Comparison of ENCODE assay signal across 15 cellular contexts in the genomic region with DNA sequence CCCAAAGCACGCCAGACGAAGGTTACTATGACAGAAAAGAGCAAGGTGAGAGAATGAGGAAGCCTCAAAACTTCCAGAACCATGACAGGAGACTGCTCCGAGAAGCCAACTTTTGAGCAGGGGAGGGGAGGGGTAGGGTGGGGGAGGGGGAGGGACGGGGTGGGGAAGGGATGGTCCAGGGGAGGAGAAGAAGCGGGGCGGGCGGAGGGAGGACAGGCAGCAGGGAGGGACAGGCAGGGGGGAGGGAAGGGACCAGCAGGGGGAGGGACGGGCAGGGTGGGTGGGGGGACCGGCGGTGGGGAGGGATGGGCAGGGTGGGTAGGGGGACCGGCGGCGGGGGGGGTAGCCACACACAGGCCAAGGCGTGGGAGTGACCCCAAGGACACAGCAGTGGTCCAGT. TPM values are rescaled to one million over a fixed set of nuclear protein-coding genes. Genes with fewer than 3 reads are reported as not detected.
DNase-seq lines count a peak whose midpoint lies in the region; ATAC-seq and TF ChIP-seq lines count a peak whose summit lies in the region.
"Had no signal": no experiment of that assay in that cellular context is flagged by ENCODE, and none has a peak within 500 bp of the region (broad histone marks: within the 10 kb centered on the region; RNA-seq: fewer than 3 reads in every experiment).

No MANE protein-coding gene starts in this region.

- no peak for ATAC-seq in GM23338
- ATAC-seq in activated naive CD8-positive, alpha-beta T cell treated with anti-CD3 and anti-CD28 coated beads, Interleukin-2, amount 50 U/mL, for 24 hours: no peak
- ATAC-seq in natural killer cell treated with Interleukin-12 subunit alpha and Interleukin-12 subunit beta and Interleukin-15 and Interleukin-18, amount 100 ng/mL, for 72 hours: no peak
- ATAC-seq in GM18511 (IDR thresholded peaks at IDR 0.05; ENCODE audit: unreplicated experiment): no peak
- ATAC-seq: esophagus mucosa, pancreas had no signal

- peak overlapping the region in 5 of 7 donors; percentile 57 to 82 (median 75) for H3K27ac Mint-ChIP-seq in CD4-positive, alpha-beta memory T cell
- H3K27ac Mint-ChIP-seq in GM23338: no peak overlapping the region
- peak overlapping the region; percentile 59 for H3K27ac Mint-ChIP-seq in activated naive CD8-positive, alpha-beta T cell treated with anti-CD3 and anti-CD28 coated beads, Interleukin-2, amount 50 U/mL, for 24 hours
- peak overlapping the region in 1 of 2 donors; percentile 94 for H3K27ac Mint-ChIP-seq in natural killer cell treated with Interleukin-12 subunit alpha and Interleukin-12 subunit beta and Interleukin-15 and Interleukin-18, amount 100 ng/mL, for 72 hours

- H3K4me1 Mint-ChIP-seq in CD4-positive, alpha-beta memory T cell: peaks cover 9 to 52% (median 34%) of the 10 kb centered on the region in 4 donors
- peaks cover 13% of the 10 kb centered on the region for H3K4me1 Mint-ChIP-seq in GM23338
- H3K4me1 Mint-ChIP-seq in activated naive CD8-positive, alpha-beta T cell treated with anti-CD3 and anti-CD28 coated beads, Interleukin-2, amount 50 U/mL, for 24 hours: peaks cover 24% of the 10 kb centered on the region
- H3K4me1 Mint-ChIP-seq in natural killer cell treated with Interleukin-12 subunit alpha and Interleukin-12 subunit beta and Interleukin-15 and Interleukin-18, amount 100 ng/mL, for 72 hours (ENCODE audit: low read depth in 2 of 2): peaks cover 20 to 28% of the 10 kb centered on the region in 2 donors

- intact Hi-C loops in CD4-positive, alpha-beta memory T cell (cut with micrococcal nuclease): no loop called here

- H3K27ac ChIP-seq in CD4-positive, alpha-beta memory T cell (ENCODE audit: low read depth, low read length): no peak overlapping the region
- H3K27ac ChIP-seq in GM23338 (ENCODE audit: low read depth): no peak overlapping the region
- no peak overlapping the region for H3K27ac ChIP-seq in effector memory CD4-positive, alpha-beta T cell (ENCODE audit: insufficient read depth, low read length, poor library complexity, severe bottlenecking)
- H3K27ac ChIP-seq: pancreas had no signal

- H3K4me3 Mint-ChIP-seq in CD4-positive, alpha-beta memory T cell: peak overlapping the region in 7 of 8 donors; percentile 62 to 79 (median 68)
- peak overlapping the region; percentile 73 for H3K4me3 Mint-ChIP-seq in GM23338
- peak overlapping the region; percentile 69 for H3K4me3 Mint-ChIP-seq in activated naive CD8-positive, alpha-beta T cell treated with anti-CD3 and anti-CD28 coated beads, Interleukin-2, amount 50 U/mL, for 24 hours
- H3K4me3 Mint-ChIP-seq in natural killer cell treated with Interleukin-12 subunit alpha and Interleukin-12 subunit beta and Interleukin-15 and Interleukin-18, amount 100 ng/mL, for 72 hours: peak overlapping the region; percentile 84

- no peaks in the 10 kb centered on the region for H3K27me3 Mint-ChIP-seq in CD4-positive, alpha-beta memory T cell
- H3K27me3 Mint-ChIP-seq in GM23338 (ENCODE audit: insufficient read depth, low read depth, poor library complexity): peaks cover 27% of the 10 kb centered on the region
- no peaks in the 10 kb centered on the region for H3K27me3 Mint-ChIP-seq in activated naive CD8-positive, alpha-beta T cell treated with anti-CD3 and anti-CD28 coated beads, Interleukin-2, amount 50 U/mL, for 24 hours
- no peaks in the 10 kb centered on the region for H3K27me3 Mint-ChIP-seq in natural killer cell treated with Interleukin-12 subunit alpha and Interleukin-12 subunit beta and Interleukin-15 and Interleukin-18, amount 100 ng/mL, for 72 hours

- H3K4me3 ChIP-seq in CD4-positive, alpha-beta memory T cell (ENCODE audit: low read length in 2 of 2): no peak overlapping the region
- H3K4me3 ChIP-seq in GM23338: no peak overlapping the region
- H3K4me3 ChIP-seq in effector memory CD4-positive, alpha-beta T cell (ENCODE audit: insufficient read depth, low read depth, low read length, poor library complexity, severe bottlenecking): no peak overlapping the region

- peaks cover 41% of the 10 kb centered on the region for H3K4me1 ChIP-seq in CD4-positive, alpha-beta memory T cell (ENCODE audit: insufficient read depth, low read length)
- peaks cover 3% of the 10 kb centered on the region; the same call in 1 of the 2 replicates for H3K4me1 ChIP-seq in GM23338 (ENCODE audit: insufficient read depth)
- H3K4me1 ChIP-seq in effector memory CD4-positive, alpha-beta T cell (ENCODE audit: control insufficient read depth, insufficient read depth, low read length, poor library complexity, severe bottlenecking): peaks cover 34% of the 10 kb centered on the region

- CTCF ChIA-PET in CD4-positive, alpha-beta memory T cell (lab: Charles Lee; ENCODE audit: partially characterized antibody): no interaction called here

- H3K79me2 ChIP-seq in GM23338 (replicated peaks; ENCODE audit: insufficient read depth): peaks cover 65% of the 10 kb centered on the region

- H3K9me3 Mint-ChIP-seq in CD4-positive, alpha-beta memory T cell: peaks cover 0 to 2% (median 0%) of the 10 kb centered on the region in 8 donors
- no peaks in the 10 kb centered on the region; the same call in 2 of the 3 replicates for H3K9me3 Mint-ChIP-seq in GM23338
- no peaks in the 10 kb centered on the region for H3K9me3 Mint-ChIP-seq in activated naive CD8-positive, alpha-beta T cell treated with anti-CD3 and anti-CD28 coated beads, Interleukin-2, amount 50 U/mL, for 24 hours
- H3K9me3 Mint-ChIP-seq in natural killer cell treated with Interleukin-12 subunit alpha and Interleukin-12 subunit beta and Interleukin-15 and Interleukin-18, amount 100 ng/mL, for 72 hours: no peaks in the 10 kb centered on the region

- H4K20me1 ChIP-seq in GM23338 (replicated peaks; ENCODE audit: insufficient read depth): peaks cover 15% of the 10 kb centered on the region

- H3F3A ChIP-seq in GM23338 (replicated peaks; ENCODE audit: low read depth): peaks cover 6% of the 10 kb centered on the region; the same call in 1 of the 2 replicates

- no peak overlapping the region for H3K4me2 ChIP-seq in GM23338

- peaks cover 14% of the 10 kb centered on the region for H3K36me3 ChIP-seq in CD4-positive, alpha-beta memory T cell (ENCODE audit: insufficient read depth, low read length)
- H3K36me3 ChIP-seq in GM23338 (ENCODE audit: insufficient read depth): no peaks in the 10 kb centered on the region
- H3K36me3 ChIP-seq in effector memory CD4-positive, alpha-beta T cell (ENCODE audit: control insufficient read depth, insufficient read depth, low read length): peaks cover 32% of the 10 kb centered on the region

- no peak overlapping the region for H2AFZ ChIP-seq in GM23338

- no peaks in the 10 kb centered on the region for H3K9me2 ChIP-seq in GM23338 (ENCODE audit: insufficient read depth)

- H3K36me3 Mint-ChIP-seq in CD4-positive, alpha-beta memory T cell: peaks cover under 1 to 18% of the 10 kb centered on the region in 2 donors
- peaks cover 34% of the 10 kb centered on the region for H3K36me3 Mint-ChIP-seq in GM23338 (ENCODE audit: low read depth)
- peaks cover 10% of the 10 kb centered on the region for H3K36me3 Mint-ChIP-seq in activated naive CD8-positive, alpha-beta T cell treated with anti-CD3 and anti-CD28 coated beads, Interleukin-2, amount 50 U/mL, for 24 hours (ENCODE audit: low read depth)
- H3K36me3 Mint-ChIP-seq in natural killer cell treated with Interleukin-12 subunit alpha and Interleukin-12 subunit beta and Interleukin-15 and Interleukin-18, amount 100 ng/mL, for 72 hours: peaks cover 6% of the 10 kb centered on the region

- H3K9me3 ChIP-seq in CD4-positive, alpha-beta memory T cell (ENCODE audit: control insufficient read depth in 1 of 2, low read length in 2 of 2): no peaks in the 10 kb centered on the region
- H3K9me3 ChIP-seq in effector memory CD4-positive, alpha-beta T cell (ENCODE audit: control insufficient read depth, low read length): no peaks in the 10 kb centered on the region
- H3K9me3 ChIP-seq: pancreas had no signal

- no peak for DNase-seq in CD4-positive, alpha-beta memory T cell
- DNase-seq in GM23338 (ENCODE audit: low spot score): no peak
- DNase-seq in activated naive CD8-positive, alpha-beta T cell treated with anti-CD3 and anti-CD28 coated beads, Interleukin-2, amount 50 U/mL, for 24 hours: no peak
- DNase-seq in natural killer cell treated with Interleukin-12 subunit alpha and Interleukin-12 subunit beta and Interleukin-15 and Interleukin-18, amount 100 ng/mL, for 72 hours (ENCODE audit: low spot score): no peak
- no peak for DNase-seq in effector memory CD4-positive, alpha-beta T cell
- DNase-seq in NK-92 treated with Interleukin-12 subunit alpha and Interleukin-12 subunit beta, amount 100 ng/mL, for 24 hours (lab: John Stamatoyannopoulos, UW): no peak
- DNase-seq: amygdala, head of caudate nucleus, kidney, NCI-H1436, pancreas, small intestine had no signal

- no peaks in the 10 kb centered on the region for H3K27me3 ChIP-seq in CD4-positive, alpha-beta memory T cell (ENCODE audit: insufficient read depth, low read length)
- H3K27me3 ChIP-seq in GM23338 (ENCODE audit: insufficient read depth): no peaks in the 10 kb centered on the region
- no peaks in the 10 kb centered on the region for H3K27me3 ChIP-seq in effector memory CD4-positive, alpha-beta T cell (replicated peaks; ENCODE audit: control insufficient read depth, insufficient read depth, low read length, poor library complexity, severe bottlenecking)
- H3K27me3 ChIP-seq: pancreas had no signal

- POLR2A ChIA-PET in CD4-positive, alpha-beta memory T cell (lab: Charles Lee; ENCODE audit: partially characterized antibody): interaction anchor here (1.7 kb wide), 1 partner anchor 10 kb away, joined by 4 read pairs; no protein-coding TSS in a partner anchor

- TF ChIP-seq CTCF in GM23338 (conservative IDR thresholded peaks at IDR 0.05; ENCODE audit: low read depth in 2 of 2): no peak

RNA-seq across cellular contexts. Expression of gene INTS11, which starts 2.0 kb away (rescaled TPM):
- total RNA-seq in CD4-positive, alpha-beta memory T cell: 100 to 1,000 TPM; 163 to 173 TPM
- 10 to 100 TPM; 68.3 to 71.3 TPM for polyA plus RNA-seq in CD4-positive, alpha-beta memory T cell
- total RNA-seq in GM23338 (2014; rRNA removed; shearing (Covaris generic)): 140 and 161 TPM in 2 replicates
- polyA plus RNA-seq in GM23338 (2016; fragmentation: Nextera tagmentation; extraction: Ambion mirVana): 102 and 110 TPM in 2 replicates
- total RNA-seq in natural killer cell treated with Interleukin-12 subunit alpha and Interleukin-12 subunit beta and Interleukin-15 and Interleukin-18, amount 100 ng/mL, for 72 hours: 100 to 1,000 TPM; 122 to 204 TPM

RNA-seq across cellular contexts. Expression of gene CPTP, which starts 2.2 kb away (rescaled TPM):
- total RNA-seq in CD4-positive, alpha-beta memory T cell: 10 to 100 TPM; 25.0 to 28.3 TPM
- polyA plus RNA-seq in CD4-positive, alpha-beta memory T cell: 10 to 100 TPM; 15.4 to 26.8 TPM
- 12.9 and 13.5 TPM in 2 replicates for total RNA-seq in GM23338 (2014; rRNA removed; shearing (Covaris generic))
- polyA plus RNA-seq in GM23338 (2016; fragmentation: Nextera tagmentation; extraction: Ambion mirVana): 8.1 and 8.2 TPM in 2 replicates
- total RNA-seq in natural killer cell treated with Interleukin-12 subunit alpha and Interleukin-12 subunit beta and Interleukin-15 and Interleukin-18, amount 100 ng/mL, for 72 hours: 10 to 100 TPM; 15.7 to 20.1 TPM

RNA-seq across cellular contexts. Expression of gene TAS1R3, which starts 8.7 kb away (rescaled TPM):
- 1 to 10 TPM; 1.5 TPM for total RNA-seq in CD4-positive, alpha-beta memory T cell
- under 1 TPM in 1 of 2 donors, not detected in 1; 0.47 TPM for polyA plus RNA-seq in CD4-positive, alpha-beta memory T cell
- 0.14 TPM in 1 of 2 replicates, not detected in the other for total RNA-seq in GM23338 (2014; rRNA removed; shearing (Covaris generic))
- polyA plus RNA-seq in GM23338 (2016; fragmentation: Nextera tagmentation; extraction: Ambion mirVana): 0.12 TPM in 1 of 2 replicates, not detected in the other
- under 1 TPM; 0.81 to 0.89 TPM for total RNA-seq in natural killer cell treated with Interleukin-12 subunit alpha and Interleukin-12 subunit beta and Interleukin-15 and Interleukin-18, amount 100 ng/mL, for 72 hours
- total RNA-seq: SK-MEL-5 had no signal

RNA-seq across cellular contexts. Expression of gene PUSL1, which starts 14.0 kb away (rescaled TPM):
- 10 to 100 TPM; 24.1 to 27.9 TPM for total RNA-seq in CD4-positive, alpha-beta memory T cell
- polyA plus RNA-seq in CD4-positive, alpha-beta memory T cell: 10 to 100 TPM; 15.4 to 16.7 TPM
- total RNA-seq in GM23338 (2014; rRNA removed; shearing (Covaris generic)): 49.9 and 55.8 TPM in 2 replicates
- 41.5 and 43.9 TPM in 2 replicates for polyA plus RNA-seq in GM23338 (2016; fragmentation: Nextera tagmentation; extraction: Ambion mirVana)
- 10 to 100 TPM; 19.2 to 39.0 TPM for total RNA-seq in natural killer cell treated with Interleukin-12 subunit alpha and Interleukin-12 subunit beta and Interleukin-15 and Interleukin-18, amount 100 ng/mL, for 72 hours

RNA-seq across cellular contexts. Expression of gene ACAP3, which starts 14.7 kb away (rescaled TPM):
- 10 to 100 TPM; 59.7 to 65.6 TPM for total RNA-seq in CD4-positive, alpha-beta memory T cell
- polyA plus RNA-seq in CD4-positive, alpha-beta memory T cell: 1 to 10 TPM; 5.4 to 6.9 TPM
- total RNA-seq in GM23338 (2014; rRNA removed; shearing (Covaris generic)): 27.7 and 31.9 TPM in 2 replicates
- 6.4 and 8.1 TPM in 2 replicates for polyA plus RNA-seq in GM23338 (2016; fragmentation: Nextera tagmentation; extraction: Ambion mirVana)
- total RNA-seq in natural killer cell treated with Interleukin-12 subunit alpha and Interleukin-12 subunit beta and Interleukin-15 and Interleukin-18, amount 100 ng/mL, for 72 hours: 10 to 100 TPM; 32.5 to 60.5 TPM
